In the genomic region with DNA sequence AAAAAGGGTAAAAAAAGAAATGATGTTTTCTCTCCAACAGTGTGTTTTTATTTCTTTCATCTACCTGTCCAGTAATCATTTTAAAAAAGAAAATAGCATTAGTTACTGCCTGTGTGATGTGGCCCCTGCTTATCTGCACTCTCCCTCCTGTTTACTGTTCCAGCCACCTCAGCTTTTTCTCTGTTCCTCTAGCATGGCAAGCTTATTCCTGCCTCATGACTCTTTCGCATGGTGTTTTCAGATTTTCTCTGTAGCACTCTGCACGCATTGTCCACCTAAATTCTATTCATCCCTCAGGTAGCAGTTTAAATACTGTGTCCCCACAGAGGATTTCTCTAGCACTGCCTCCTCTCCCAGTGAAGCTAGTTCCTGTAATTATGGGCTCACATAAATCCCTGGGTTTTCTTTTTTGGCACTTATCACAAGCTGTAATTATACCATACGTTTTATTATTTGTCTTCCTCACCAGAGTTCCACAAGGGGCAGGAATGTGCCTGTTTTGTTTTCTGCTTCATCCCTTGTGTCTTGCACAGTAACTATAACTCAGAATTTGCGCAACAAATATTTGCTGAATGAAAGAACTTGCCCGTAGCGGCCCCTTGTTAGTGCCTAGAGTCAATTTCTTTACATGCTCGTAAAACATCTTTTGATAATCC, we compare ENCODE assay signal across 1 cellular context.
TF ChIP-seq lines count a peak whose summit lies in the region.

No MANE protein-coding gene starts in this region.

TF ChIP-seq in SK-N-SH treated with all-trans-retinoic acid at 6 μM for 48 hours, 23 proteins besides CTCF, POLR2A, EP300 and RAD21 (continued from another document):
- TF ChIP-seq, protein P1, sequence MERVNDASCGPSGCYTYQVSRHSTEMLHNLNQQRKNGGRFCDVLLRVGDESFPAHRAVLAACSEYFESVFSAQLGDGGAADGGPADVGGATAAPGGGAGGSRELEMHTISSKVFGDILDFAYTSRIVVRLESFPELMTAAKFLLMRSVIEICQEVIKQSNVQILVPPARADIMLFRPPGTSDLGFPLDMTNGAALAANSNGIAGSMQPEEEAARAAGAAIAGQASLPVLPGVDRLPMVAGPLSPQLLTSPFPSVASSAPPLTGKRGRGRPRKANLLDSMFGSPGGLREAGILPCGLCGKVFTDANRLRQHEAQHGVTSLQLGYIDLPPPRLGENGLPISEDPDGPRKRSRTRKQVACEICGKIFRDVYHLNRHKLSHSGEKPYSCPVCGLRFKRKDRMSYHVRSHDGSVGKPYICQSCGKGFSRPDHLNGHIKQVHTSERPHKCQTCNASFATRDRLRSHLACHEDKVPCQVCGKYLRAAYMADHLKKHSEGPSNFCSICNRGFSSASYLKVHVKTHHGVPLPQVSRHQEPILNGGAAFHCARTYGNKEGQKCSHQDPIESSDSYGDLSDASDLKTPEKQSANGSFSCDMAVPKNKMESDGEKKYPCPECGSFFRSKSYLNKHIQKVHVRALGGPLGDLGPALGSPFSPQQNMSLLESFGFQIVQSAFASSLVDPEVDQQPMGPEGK (CRISPR knock-in tag; IDR thresholded peaks at IDR 0.05; ENCODE audit: borderline replicate concordance) = no peak
- TF ChIP-seq CSDC2 (CRISPR knock-in tag; IDR thresholded peaks at IDR 0.05) = no peak
- no peak for TF ChIP-seq RARB (CRISPR knock-in tag; IDR thresholded peaks at IDR 0.05)
- TF ChIP-seq, protein P2, sequence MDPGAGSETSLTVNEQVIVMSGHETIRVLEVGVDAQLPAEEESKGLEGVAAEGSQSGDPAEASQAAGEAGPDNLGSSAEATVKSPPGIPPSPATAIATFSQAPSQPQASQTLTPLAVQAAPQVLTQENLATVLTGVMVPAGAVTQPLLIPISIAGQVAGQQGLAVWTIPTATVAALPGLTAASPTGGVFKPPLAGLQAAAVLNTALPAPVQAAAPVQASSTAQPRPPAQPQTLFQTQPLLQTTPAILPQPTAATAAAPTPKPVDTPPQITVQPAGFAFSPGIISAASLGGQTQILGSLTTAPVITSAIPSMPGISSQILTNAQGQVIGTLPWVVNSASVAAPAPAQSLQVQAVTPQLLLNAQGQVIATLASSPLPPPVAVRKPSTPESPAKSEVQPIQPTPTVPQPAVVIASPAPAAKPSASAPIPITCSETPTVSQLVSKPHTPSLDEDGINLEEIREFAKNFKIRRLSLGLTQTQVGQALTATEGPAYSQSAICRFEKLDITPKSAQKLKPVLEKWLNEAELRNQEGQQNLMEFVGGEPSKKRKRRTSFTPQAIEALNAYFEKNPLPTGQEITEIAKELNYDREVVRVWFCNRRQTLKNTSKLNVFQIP (CRISPR knock-in tag; IDR thresholded peaks at IDR 0.05; ENCODE audit: borderline replicate concordance, low read depth) = no peak
- TF ChIP-seq SNAI2 (CRISPR knock-in tag; IDR thresholded peaks at IDR 0.05) = no peak
